In genomic region chr1:181189691-181190361, GRCh38 we compare ENCODE assay signal across 8 cellular contexts.
A peak's percentile ranks its signal among the peaks of the same experiment; 100 is the strongest.
DNase-seq lines count a peak whose midpoint lies in the region; ATAC-seq and TF ChIP-seq lines count a peak whose summit lies in the region.

No MANE protein-coding gene starts in this region.

- peak overlapping the region; percentile 71 for H3K4me3 ChIP-seq in SK-N-MC
- H3K4me3 ChIP-seq in heart left ventricle: peak overlapping the region in 10 of 12 donors; percentile 14 to 40 (median 34)
- peak overlapping the region in 1 of 2 donors; percentile 15 for H3K4me3 ChIP-seq in prostate gland
- peak overlapping the region; percentile 12 for H3K4me3 ChIP-seq in urinary bladder (ENCODE audit: low read depth, low read length)

- H3K27ac Mint-ChIP-seq in activated naive CD4-positive, alpha-beta T cell treated with anti-CD3 and anti-CD28 coated beads, Interleukin-2, amount 10 ng/mL, durations not matched to agents 7 days and 5 days: no peak overlapping the region

- H3K27me3 Mint-ChIP-seq in activated naive CD4-positive, alpha-beta T cell treated with anti-CD3 and anti-CD28 coated beads, Interleukin-2, amount 10 ng/mL, durations not matched to agents 7 days and 5 days: peaks cover 61% of the 10 kb centered on the region

- H3K27me3 ChIP-seq in heart left ventricle: peaks cover 0 to 17% (median 0%) of the 10 kb centered on the region in 9 donors
- H3K27me3 ChIP-seq in prostate gland (replicated peaks; ENCODE audit: insufficient read depth): no peaks in the 10 kb centered on the region

- H3K4me1 Mint-ChIP-seq in activated naive CD4-positive, alpha-beta T cell treated with anti-CD3 and anti-CD28 coated beads, Interleukin-2, amount 10 ng/mL, durations not matched to agents 7 days and 5 days: peaks cover 2% of the 10 kb centered on the region

- peak; percentile 68 for ATAC-seq in GM18519 (IDR thresholded peaks at IDR 0.05; ENCODE audit: low FRiP score, unreplicated experiment)
- ATAC-seq in heart left ventricle: peak; percentile 72 to 93 (median 87)

- H3K9ac ChIP-seq in SK-N-MC (ENCODE audit: insufficient read length): no peak overlapping the region

- H3K4me1 ChIP-seq in heart left ventricle (peaks cover 0 to 11% (median 5%) of the 10 kb centered on the region in 12 donors), prostate gland (replicated peaks) (no peaks in the 10 kb centered on the region), urinary bladder (ENCODE audit: insufficient read depth) (no peaks in the 10 kb centered on the region)

- DNase-seq in AG08396 (ENCODE audit: low spot score) (peak; percentile 90), HuH-7.5 (ENCODE audit: low spot score) (peak; percentile 83), SK-N-MC (ENCODE audit: low read depth, low spot score) (no peak), heart left ventricle (peak; percentile 46 to 77 (median 58)), prostate gland (ENCODE audit: low spot score) (peak; percentile 49)
- peak; percentile 76 for DNase-seq in activated naive CD4-positive, alpha-beta T cell treated with anti-CD3 and anti-CD28 coated beads, Interleukin-2, amount 10 ng/mL, durations not matched to agents 7 days and 5 days

- TF ChIP-seq CTCF in heart left ventricle (IDR thresholded peaks at IDR 0.05): peak; percentile 90 to 98 (median 94)
- peak; percentile 93 to 97 (median 96) for TF ChIP-seq CTCF in prostate gland (IDR thresholded peaks at IDR 0.05)

- CTCF ChIA-PET in activated naive CD4-positive, alpha-beta T cell treated with anti-CD3 and anti-CD28 coated beads, Interleukin-2, amount 10 ng/mL, durations not matched to agents 7 days and 5 days (lab: Charles Lee): interaction anchor here (0.7 to 9.2 kb wide), 21 partner anchors 9 to 315 kb away, joined by 3 to 107 read pairs (median 3); no protein-coding TSS in a partner anchor

- H3K36me3 ChIP-seq in SK-N-MC (ENCODE audit: insufficient read depth, low read length) (no peaks in the 10 kb centered on the region), heart left ventricle (no peaks in the 10 kb centered on the region), prostate gland (no peaks in the 10 kb centered on the region), urinary bladder (ENCODE audit: insufficient read depth) (no peaks in the 10 kb centered on the region)

- H3K4me3 Mint-ChIP-seq in activated naive CD4-positive, alpha-beta T cell treated with anti-CD3 and anti-CD28 coated beads, Interleukin-2, amount 10 ng/mL, durations not matched to agents 7 days and 5 days: no peak overlapping the region

- no peaks in the 10 kb centered on the region for H3K9me3 Mint-ChIP-seq in activated naive CD4-positive, alpha-beta T cell treated with anti-CD3 and anti-CD28 coated beads, Interleukin-2, amount 10 ng/mL, durations not matched to agents 7 days and 5 days

- H3K36me3 Mint-ChIP-seq in activated naive CD4-positive, alpha-beta T cell treated with anti-CD3 and anti-CD28 coated beads, Interleukin-2, amount 10 ng/mL, durations not matched to agents 7 days and 5 days: no peaks in the 10 kb centered on the region

- intact Hi-C loops in heart left ventricle (cut with DNase I): loop anchor here (1.0 to 2.0 kb wide), 5 partner anchors 233 to 237 kb away; no protein-coding TSS in a partner anchor
- intact Hi-C loops in prostate gland (cut with DNase I): loop anchor here (1.0 kb wide), 1 partner anchor 234 kb away; no protein-coding TSS in a partner anchor

- 4 to 12% (median 6%) methylated on average over 15 to 40 of the region's 40 CpGs for WGBS in heart left ventricle, 4 donors
- 13% methylated on average over 40 of the region's 40 CpGs for WGBS in prostate gland
- WGBS in urinary bladder: 11% methylated on average over 40 of the region's 40 CpGs

- H3K27ac ChIP-seq in SK-N-MC (no peak overlapping the region), heart left ventricle (peak overlapping the region in 1 of 12 donors; percentile 3), prostate gland (no peak overlapping the region), urinary bladder (ENCODE audit: low read depth) (no peak overlapping the region)

- TF ChIP-seq POLR2A in heart left ventricle (IDR thresholded peaks at IDR 0.05) (no peak), prostate gland (IDR thresholded peaks at IDR 0.05) (no peak)

- H3K9me3 ChIP-seq in SK-N-MC (ENCODE audit: low read depth, low read length): no peaks in the 10 kb centered on the region
- H3K9me3 ChIP-seq in heart left ventricle: peaks cover 0 to 5% (median 0%) of the 10 kb centered on the region in 12 donors
- H3K9me3 ChIP-seq in prostate gland: no peaks in the 10 kb centered on the region
